Comparison of ENCODE assay signal across 21 cellular contexts in genomic region chr2:67036446-67036845, GRCh38.
"Had no signal": no experiment of that assay in that cellular context is flagged by ENCODE, and none has a peak within 500 bp of the region (broad histone marks: within the 10 kb centered on the region; RNA-seq: fewer than 3 reads in every experiment).

No MANE protein-coding gene starts in this region.

- H3K4me3 ChIP-seq: cardiac muscle cell, esophagus muscularis mucosa, lung had no signal

- H3K27ac Mint-ChIP-seq: activated CD4-positive, alpha-beta memory T cell treated with anti-CD3 and anti-CD28 coated beads for 36 hours; activated CD8-positive, alpha-beta memory T cell treated with anti-CD3 and anti-CD28 coated beads, Interleukin-2, amount 10 ng/mL, durations not matched to agents 7 days and 5 days; activated naive CD8-positive, alpha-beta T cell; dendritic cell treated with granulocyte-macrophage colony-stimulating factor and Interleukin-4, amounts not matched to agents 40 ng/mL and 50 ng/mL, for 4 days; natural killer cell treated with Interleukin-12 subunit alpha and Interleukin-12 subunit beta and Interleukin-15 and Interleukin-18, amount 100 ng/mL, for 72 hours had no signal

- H3K4me1 Mint-ChIP-seq: activated CD8-positive, alpha-beta memory T cell treated with anti-CD3 and anti-CD28 coated beads, Interleukin-2, amount 10 ng/mL, durations not matched to agents 7 days and 5 days had no signal

- H3K27ac ChIP-seq: cardiac muscle cell, esophagus muscularis mucosa had no signal

- H3K4me3 Mint-ChIP-seq: activated CD4-positive, alpha-beta memory T cell treated with anti-CD3 and anti-CD28 coated beads for 36 hours; activated CD8-positive, alpha-beta memory T cell treated with anti-CD3 and anti-CD28 coated beads, Interleukin-2, amount 10 ng/mL, durations not matched to agents 7 days and 5 days; activated naive CD8-positive, alpha-beta T cell; dendritic cell treated with granulocyte-macrophage colony-stimulating factor and Interleukin-4, amounts not matched to agents 40 ng/mL and 50 ng/mL, for 4 days; natural killer cell treated with Interleukin-12 subunit alpha and Interleukin-12 subunit beta and Interleukin-15 and Interleukin-18, amount 100 ng/mL, for 72 hours had no signal

- H3K36me3 ChIP-seq: cardiac muscle cell, esophagus muscularis mucosa had no signal

- ATAC-seq: activated CD8-positive, alpha-beta memory T cell treated with anti-CD3 and anti-CD28 coated beads, Interleukin-2, amount 10 ng/mL, durations not matched to agents 7 days and 5 days; left colon; natural killer cell treated with Interleukin-12 subunit alpha and Interleukin-12 subunit beta and Interleukin-15 and Interleukin-18, amount 100 ng/mL, for 72 hours had no signal

- DNase-seq: activated CD4-positive, alpha-beta memory T cell treated with anti-CD3 and anti-CD28 coated beads for 36 hours; activated CD8-positive, alpha-beta memory T cell treated with anti-CD3 and anti-CD28 coated beads, Interleukin-2, amount 10 ng/mL, durations not matched to agents 7 days and 5 days; amniotic stem cell; effector CD8-positive, alpha-beta T cell; foreskin melanocyte; glutamatergic neuron; hypothalamus; islet precursor cell; left colon; nucleus accumbens; posterior cingulate gyrus; stimulated activated CD4-positive, alpha-beta T cell treated with anti-CD3 and anti-CD28 coated beads, Interleukin-12 subunit alpha, Interleukin-12 subunit beta, amount 100 ng/mL, for 4 hours; stimulated activated CD4-positive, alpha-beta T cell treated with anti-CD3 and anti-CD28 coated beads, Interleukin-1b, Interleukin-23, amount 100 ng/mL, for 48 hours; stimulated activated CD8-positive, alpha-beta memory T cell treated with anti-CD3 and anti-CD28 coated beads, Interleukin-4, amount 100 ng/mL, for 48 hours; stimulated activated naive CD4-positive, alpha-beta T cell had no signal

- H3K9me3 Mint-ChIP-seq: activated CD4-positive, alpha-beta memory T cell treated with anti-CD3 and anti-CD28 coated beads for 36 hours; natural killer cell treated with Interleukin-12 subunit alpha and Interleukin-12 subunit beta and Interleukin-15 and Interleukin-18, amount 100 ng/mL, for 72 hours had no signal

- H3K36me3 Mint-ChIP-seq: activated CD4-positive, alpha-beta memory T cell treated with anti-CD3 and anti-CD28 coated beads for 36 hours; activated CD8-positive, alpha-beta memory T cell treated with anti-CD3 and anti-CD28 coated beads, Interleukin-2, amount 10 ng/mL, durations not matched to agents 7 days and 5 days; activated naive CD8-positive, alpha-beta T cell; natural killer cell treated with Interleukin-12 subunit alpha and Interleukin-12 subunit beta and Interleukin-15 and Interleukin-18, amount 100 ng/mL, for 72 hours had no signal

- H3K27me3 ChIP-seq: cardiac muscle cell, esophagus muscularis mucosa had no signal

- H3K27me3 Mint-ChIP-seq: activated CD4-positive, alpha-beta memory T cell treated with anti-CD3 and anti-CD28 coated beads for 36 hours; activated CD8-positive, alpha-beta memory T cell treated with anti-CD3 and anti-CD28 coated beads, Interleukin-2, amount 10 ng/mL, durations not matched to agents 7 days and 5 days; activated naive CD8-positive, alpha-beta T cell; dendritic cell treated with granulocyte-macrophage colony-stimulating factor and Interleukin-4, amounts not matched to agents 40 ng/mL and 50 ng/mL, for 4 days; natural killer cell treated with Interleukin-12 subunit alpha and Interleukin-12 subunit beta and Interleukin-15 and Interleukin-18, amount 100 ng/mL, for 72 hours had no signal

- H3K9me3 ChIP-seq: esophagus muscularis mucosa had no signal
